In genomic region chr5:171521679-171522078, GRCh38 we compare ENCODE assay signal across 15 cellular contexts.
DNase-seq lines count a peak whose midpoint lies in the region; ATAC-seq and TF ChIP-seq lines count a peak whose summit lies in the region.
"Had no signal": no experiment of that assay in that cellular context is flagged by ENCODE, and none has a peak within 500 bp of the region (broad histone marks: within the 10 kb centered on the region; RNA-seq: fewer than 3 reads in every experiment).

No MANE protein-coding gene starts in this region.

- peak overlapping the region; percentile 90 for H3K27ac ChIP-seq in AG04450 (ENCODE audit: low read depth, low read length)
- peak overlapping the region; percentile 42 for H3K27ac ChIP-seq in SJSA1
- H3K27ac ChIP-seq in epithelial cell of prostate: peak overlapping the region; percentile 72
- H3K27ac ChIP-seq in osteoblast (ENCODE audit: low read depth, low read length): peak overlapping the region; percentile 24
- H3K27ac ChIP-seq: gastrocnemius medialis had no signal

- H3K4me1 ChIP-seq in SJSA1 (replicated peaks): peaks cover 31% of the 10 kb centered on the region
- peaks cover 21% of the 10 kb centered on the region for H3K4me1 ChIP-seq in osteoblast (ENCODE audit: insufficient read depth, low read length)

- DNase-seq in AG04450 (ENCODE audit: low read depth, low spot score) (no peak), SJSA1 (ENCODE audit: low read depth in 1 of 2, low spot score in 2 of 2) (no peak), epithelial cell of prostate (ENCODE audit: low read depth, low spot score) (no peak), osteoblast (ENCODE audit: insufficient read length, low spot score, missing footprints) (no peak), activated gamma-delta T cell (lab: John Stamatoyannopoulos, UW) (no peak)
- DNase-seq: activated CD4-positive, alpha-beta T cell treated with anti-CD3 and anti-CD28 coated beads, Interleukin-2, amount 50 U/mL, for 48 hours; CD8-positive, alpha-beta memory T cell; effector memory CD8-positive, alpha-beta T cell; gastrocnemius medialis; NCI-H1092 treated with DMSO at 0.1 percent for 48 hours; NCI-H2171; SIG-M5 had no signal

- POLR2A ChIA-PET in AG04450 (lab: Yijun Ruan, JAX): interaction anchor here (0.7 to 2.2 kb wide), 6 partner anchors 8 to 75 kb away, joined by 3 to 9 read pairs (median 3); no protein-coding TSS in a partner anchor

- ATAC-seq in HG03442 (IDR thresholded peaks at IDR 0.05; ENCODE audit: unreplicated experiment): no peak
- ATAC-seq in GM19455 (IDR thresholded peaks at IDR 0.05; ENCODE audit: unreplicated experiment): no peak
- no peak for ATAC-seq in HG02623 (IDR thresholded peaks at IDR 0.05; ENCODE audit: unreplicated experiment)
- ATAC-seq: effector memory CD8-positive, alpha-beta T cell had no signal

- no peaks in the 10 kb centered on the region for H4K20me1 ChIP-seq in osteoblast (ENCODE audit: insufficient read depth, low read length)

- H3K4me2 ChIP-seq in osteoblast (ENCODE audit: insufficient read depth, low read length): peak overlapping the region; percentile 45

- H3K79me2 ChIP-seq in osteoblast (ENCODE audit: insufficient read depth, low read length): no peaks in the 10 kb centered on the region

- no peak for TF ChIP-seq CTCF in AG04450 (IDR thresholded peaks at IDR 0.05; ENCODE audit: low read depth, low read length)
- no peak for TF ChIP-seq CTCF in osteoblast (IDR thresholded peaks at IDR 0.05; ENCODE audit: extremely low read depth, low read depth, low read length)

- no peaks in the 10 kb centered on the region for H3K27me3 ChIP-seq in AG04450 (ENCODE audit: control insufficient read depth, insufficient read depth, low read length)
- H3K27me3 ChIP-seq in SJSA1 (replicated peaks): no peaks in the 10 kb centered on the region
- H3K27me3 ChIP-seq in osteoblast (ENCODE audit: insufficient read depth, low read length): no peaks in the 10 kb centered on the region
- H3K27me3 ChIP-seq: gastrocnemius medialis had no signal

- H3K4me3 ChIP-seq in AG04450 (ENCODE audit: low read depth, low read length): no peak overlapping the region
- H3K4me3 ChIP-seq in SJSA1: no peak overlapping the region
- H3K4me3 ChIP-seq in osteoblast (ENCODE audit: insufficient read depth, low read length): no peak overlapping the region
- H3K4me3 ChIP-seq: gastrocnemius medialis had no signal

- H3K9me3 ChIP-seq in AG04450 (ENCODE audit: control insufficient read depth, insufficient read depth, low read length) (no peaks in the 10 kb centered on the region; the same call in 1 of the 2 replicates), SJSA1 (replicated peaks) (no peaks in the 10 kb centered on the region), osteoblast (ENCODE audit: low read depth, low read length) (no peaks in the 10 kb centered on the region)
- H3K9me3 ChIP-seq: gastrocnemius medialis had no signal

- H2AFZ ChIP-seq in osteoblast (ENCODE audit: low read length): peak overlapping the region; percentile 15

- H3K36me3 ChIP-seq in SJSA1 (no peaks in the 10 kb centered on the region), osteoblast (ENCODE audit: insufficient read depth, low read length) (no peaks in the 10 kb centered on the region)
- H3K36me3 ChIP-seq: gastrocnemius medialis had no signal

- CTCF ChIA-PET in AG04450 (lab: Charles Lee): interaction anchor here (1.1 to 1.4 kb wide), 3 partner anchors 16 to 37 kb away, joined by 3 to 4 read pairs (median 3); no protein-coding TSS in a partner anchor

Comparison
In these comparisons a context has a peak if more than half of its experiments do, and no peak if none do; other contexts are left out.
1. H3K27ac ChIP-seq: peak in every context shown above with its lines; median percentile 90 in AG04450; 72 in epithelial cell of prostate; 42 in SJSA1; 24 in osteoblast.